Comparison of ENCODE assay signal across 28 cellular contexts in genomic region chr6:138246650-138247440, GRCh38. TPM values are rescaled to one million over a fixed set of nuclear protein-coding genes. Genes with fewer than 3 reads are reported as not detected.
"Had no signal": no experiment of that assay in that cellular context is flagged by ENCODE, and none has a peak within 500 bp of the region (broad histone marks: within the 10 kb centered on the region; RNA-seq: fewer than 3 reads in every experiment).

No MANE protein-coding gene starts in this region.

- ATAC-seq: activated CD8-positive, alpha-beta T cell treated with anti-CD3 and anti-CD28 coated beads for 36 hours; pancreas; psoas muscle; upper lobe of right lung had no signal

- H3K27me3 ChIP-seq: adrenal gland, ascending aorta, hepatocyte, neutrophil, pancreas, right atrium auricular region, thyroid gland, upper lobe of right lung had no signal

- H3K4me3 Mint-ChIP-seq: activated CD4-positive, alpha-beta T cell treated with anti-CD3 and anti-CD28 coated beads, Interleukin-2, amount 10 ng/mL, durations not matched to agents 7 days and 5 days; activated CD8-positive, alpha-beta T cell treated with anti-CD3 and anti-CD28 coated beads for 36 hours; activated naive CD8-positive, alpha-beta T cell; activated T-helper 1 cell treated with anti-CD3 and anti-CD28 coated beads, Interleukin-12 subunit alpha, Interleukin-12 subunit beta, Interleukin-2, Interleukin-4 antibody, amounts not matched to agents 30 ng/mL and 10 ng/mL and 1 ng/mL, durations not matched to agents 14 hours and 24 hours and 36 hours; central memory CD8-positive, alpha-beta T cell; immature natural killer cell; mesothelial cell of epicardium; nephron; stimulated activated naive CD8-positive, alpha-beta T cell treated with anti-CD3 and anti-CD28 coated beads, Interleukin-15, Interleukin-2, amounts not matched to agents 100 ng/mL and 50 ng/mL, for 24 hours had no signal

- H3K36me3 ChIP-seq: adrenal gland, ascending aorta, left ventricle myocardium inferior, neutrophil, pancreas, right atrium auricular region, thyroid gland, upper lobe of right lung had no signal

- H2AFZ ChIP-seq: hepatocyte had no signal

- H3K9me3 ChIP-seq: adrenal gland, ascending aorta, left ventricle myocardium inferior, neutrophil, pancreas, psoas muscle, right atrium auricular region, thyroid gland, upper lobe of right lung had no signal

- H3K4me1 Mint-ChIP-seq: activated CD4-positive, alpha-beta T cell treated with anti-CD3 and anti-CD28 coated beads, Interleukin-2, amount 10 ng/mL, durations not matched to agents 7 days and 5 days; central memory CD8-positive, alpha-beta T cell; immature natural killer cell; mesothelial cell of epicardium; nephron had no signal

- H3K4me2 ChIP-seq: hepatocyte had no signal

- H3K27ac ChIP-seq: adrenal gland, ascending aorta, hepatocyte, left ventricle myocardium inferior, neutrophil, pancreas, psoas muscle, right atrium auricular region, skin epidermis, thyroid gland, upper lobe of right lung had no signal

- H3K4me1 ChIP-seq: ascending aorta, left ventricle myocardium inferior, psoas muscle, right atrium auricular region, thyroid gland, upper lobe of right lung had no signal

- H3K4me3 ChIP-seq: adrenal gland, ascending aorta, hepatocyte, left ventricle myocardium inferior, pancreas, psoas muscle, right atrium auricular region, skin epidermis, thyroid gland, upper lobe of right lung had no signal

- H3K36me3 Mint-ChIP-seq: activated naive CD8-positive, alpha-beta T cell; immature natural killer cell; mesothelial cell of epicardium had no signal

- H3K9me3 Mint-ChIP-seq: activated CD4-positive, alpha-beta T cell treated with anti-CD3 and anti-CD28 coated beads, Interleukin-2, amount 10 ng/mL, durations not matched to agents 7 days and 5 days; activated CD8-positive, alpha-beta T cell treated with anti-CD3 and anti-CD28 coated beads for 36 hours; activated T-helper 1 cell treated with anti-CD3 and anti-CD28 coated beads, Interleukin-12 subunit alpha, Interleukin-12 subunit beta, Interleukin-2, Interleukin-4 antibody, amounts not matched to agents 30 ng/mL and 10 ng/mL and 1 ng/mL, durations not matched to agents 14 hours and 24 hours and 36 hours; central memory CD8-positive, alpha-beta T cell; immature natural killer cell; mesothelial cell of epicardium; nephron; stimulated activated naive CD8-positive, alpha-beta T cell treated with anti-CD3 and anti-CD28 coated beads, Interleukin-15, Interleukin-2, amounts not matched to agents 100 ng/mL and 50 ng/mL, for 24 hours had no signal

- DNase-seq: activated CD4-positive, alpha-beta T cell treated with anti-CD3 and anti-CD28 coated beads, Interleukin-2, amount 10 ng/mL, durations not matched to agents 7 days and 5 days; activated CD8-positive, alpha-beta T cell treated with anti-CD3 and anti-CD28 coated beads for 36 hours; activated gamma-delta T cell treated with Interleukin-2 at 50 U/mL for 16 hours; adrenal gland; effector CD8-positive, alpha-beta T cell; foreskin melanocyte; glutamatergic neuron; immature natural killer cell; left ventricle myocardium inferior; pancreas; psoas muscle; stimulated activated CD4-positive, alpha-beta T cell treated with anti-CD3 and anti-CD28 coated beads, Interleukin-1b, Interleukin-23, amount 100 ng/mL, for 48 hours; thyroid gland; upper lobe of right lung had no signal

- H3K79me2 ChIP-seq: hepatocyte had no signal

- H3K27ac Mint-ChIP-seq: activated CD4-positive, alpha-beta T cell treated with anti-CD3 and anti-CD28 coated beads, Interleukin-2, amount 10 ng/mL, durations not matched to agents 7 days and 5 days; activated CD8-positive, alpha-beta T cell treated with anti-CD3 and anti-CD28 coated beads for 36 hours; activated naive CD8-positive, alpha-beta T cell; activated T-helper 1 cell treated with anti-CD3 and anti-CD28 coated beads, Interleukin-12 subunit alpha, Interleukin-12 subunit beta, Interleukin-2, Interleukin-4 antibody, amounts not matched to agents 30 ng/mL and 10 ng/mL and 1 ng/mL, durations not matched to agents 14 hours and 24 hours and 36 hours; mesothelial cell of epicardium; nephron; stimulated activated naive CD8-positive, alpha-beta T cell treated with anti-CD3 and anti-CD28 coated beads, Interleukin-15, Interleukin-2, amounts not matched to agents 100 ng/mL and 50 ng/mL, for 24 hours had no signal

RNA-seq across cellular contexts. Expression of gene PBOV1, which starts 28.6 kb away (rescaled TPM):
- total RNA-seq: activated CD4-positive, alpha-beta T cell treated with anti-CD3 and anti-CD28 coated beads, Interleukin-2, amount 10 ng/mL, durations not matched to agents 7 days and 5 days; activated CD8-positive, alpha-beta T cell treated with anti-CD3 and anti-CD28 coated beads for 36 hours; activated T-helper 1 cell treated with anti-CD3 and anti-CD28 coated beads, Interleukin-12 subunit alpha, Interleukin-12 subunit beta, Interleukin-2, Interleukin-4 antibody, amounts not matched to agents 30 ng/mL and 10 ng/mL and 1 ng/mL, durations not matched to agents 14 hours and 24 hours and 36 hours; adrenal gland; ascending aorta; hepatocyte; left ventricle myocardium inferior; lung microvascular endothelial cell; mesothelial cell of epicardium; pancreas; psoas muscle; right atrium auricular region; T-helper 2 cell treated with Interferon-gamma antibody and Interleukin-4, amounts not matched to agents 100 ng/mL and 5 ng/mL, for 36 hours; thyroid gland; upper lobe of right lung had no signal
- polyA plus RNA-seq: adrenal gland, esophagus, hepatocyte, immature natural killer cell, pancreas, psoas muscle had no signal
